Comparison of ENCODE assay signal across 1 cellular context in genomic region chr21:21045538-21045937, GRCh38.
TF ChIP-seq lines count a peak whose summit lies in the region.

No MANE protein-coding gene starts in this region.

TF ChIP-seq in WTC11, 78 proteins besides CTCF, POLR2A, EP300 and RAD21 (continued from another document):
- no peak for TF ChIP-seq ARID4B (CRISPR knock-in tag; IDR thresholded peaks at IDR 0.05; ENCODE audit: borderline replicate concordance)
- TF ChIP-seq IRF2 (CRISPR knock-in tag; IDR thresholded peaks at IDR 0.05; ENCODE audit: borderline replicate concordance, low read depth): no peak
- TF ChIP-seq USF2 (CRISPR knock-in tag; IDR thresholded peaks at IDR 0.05): no peak
- TF ChIP-seq ZNF317 (CRISPR knock-in tag; IDR thresholded peaks at IDR 0.05; ENCODE audit: borderline replicate concordance, low read depth): no peak
